In the genomic region with DNA sequence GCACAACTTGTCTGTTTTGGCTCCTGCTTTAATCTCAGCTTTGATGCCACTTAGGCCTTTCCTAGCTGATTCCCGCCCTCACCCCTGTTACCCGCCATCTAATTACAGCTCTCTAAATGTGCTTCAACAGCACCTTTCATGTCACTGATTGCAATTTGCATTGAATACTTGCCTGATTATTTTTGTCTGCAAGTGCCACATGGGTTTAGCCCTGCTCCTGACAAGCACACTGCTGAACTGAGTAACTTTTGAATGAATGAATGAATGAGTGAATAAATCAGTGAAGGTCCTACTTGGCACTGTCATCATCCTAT, we compare ENCODE assay signal across 8 cellular contexts. TPM values are rescaled to one million over a fixed set of nuclear protein-coding genes. Genes with fewer than 3 reads are reported as not detected.
DNase-seq lines count a peak whose midpoint lies in the region; ATAC-seq and TF ChIP-seq lines count a peak whose summit lies in the region.

No MANE protein-coding gene starts in this region.

- in situ Hi-C loops in IMR-90 (cut with MboI; ENCODE audit: low sequenced_read_pairs) (no loop called here), GM13977 (cut with MboI; ENCODE audit: low pct_unique_long_range_greater_than_20kb, low sequenced_read_pairs, unreplicated experiment) (no loop called here)

- H3K9me3 ChIP-seq in CD8-positive, alpha-beta memory T cell (ENCODE audit: low read length) = no peaks in the 10 kb centered on the region
- no peaks in the 10 kb centered on the region for H3K9me3 ChIP-seq in IMR-90 (ENCODE audit: control insufficient read depth, insufficient read depth, low read length)

- H4K5ac ChIP-seq in IMR-90 (ENCODE audit: low read depth, low read length) = no peak overlapping the region

- no peak overlapping the region for H3K14ac ChIP-seq in IMR-90 (replicated peaks; ENCODE audit: low read depth, low read length)

- H3K79me1 ChIP-seq in IMR-90 (ENCODE audit: low read depth in 1 of 2, low read length in 2 of 2) = peaks cover 8 to 31% of the 10 kb centered on the region in 2 experiments; a peak in 3 of 4 replicates

- TF ChIP-seq POLR2A in IMR-90 (IDR thresholded peaks at IDR 0.05; ENCODE audit: low read depth, low read length) = no peak

- H3K36me3 Mint-ChIP-seq in CD8-positive, alpha-beta memory T cell = peaks cover 0 to 3% (median 0%) of the 10 kb centered on the region in 3 donors
- peaks cover 3% of the 10 kb centered on the region for H3K36me3 Mint-ChIP-seq in chondrocyte (ENCODE audit: low read depth)
- H3K36me3 Mint-ChIP-seq in natural killer cell treated with Interleukin-12 subunit alpha and Interleukin-12 subunit beta and Interleukin-15 and Interleukin-18, amount 100 ng/mL, for 72 hours = no peaks in the 10 kb centered on the region

- H3K4me2 ChIP-seq in IMR-90 (ENCODE audit: low read depth, low read length) = peak overlapping the region; percentile 68

- H3K27me3 Mint-ChIP-seq in CD8-positive, alpha-beta memory T cell = peaks cover 10 to 35% of the 10 kb centered on the region in 2 donors
- no peaks in the 10 kb centered on the region for H3K27me3 Mint-ChIP-seq in chondrocyte (ENCODE audit: low read depth)
- peaks cover 0 to 2% of the 10 kb centered on the region in 2 donors for H3K27me3 Mint-ChIP-seq in natural killer cell treated with Interleukin-12 subunit alpha and Interleukin-12 subunit beta and Interleukin-15 and Interleukin-18, amount 100 ng/mL, for 72 hours

- no peak overlapping the region for H3K56ac ChIP-seq in IMR-90 (ENCODE audit: extremely low read depth, insufficient read depth, low read length)

- H3K27me3 ChIP-seq in CD8-positive, alpha-beta memory T cell (ENCODE audit: insufficient read depth, low read length, poor library complexity, severe bottlenecking) = no peaks in the 10 kb centered on the region
- H3K27me3 ChIP-seq in IMR-90 (ENCODE audit: control insufficient read depth, insufficient read depth, low read length) = no peaks in the 10 kb centered on the region

- H3K9me3 Mint-ChIP-seq in CD8-positive, alpha-beta memory T cell = no peaks in the 10 kb centered on the region
- H3K9me3 Mint-ChIP-seq in chondrocyte (ENCODE audit: low read depth) = no peaks in the 10 kb centered on the region
- no peaks in the 10 kb centered on the region for H3K9me3 Mint-ChIP-seq in natural killer cell treated with Interleukin-12 subunit alpha and Interleukin-12 subunit beta and Interleukin-15 and Interleukin-18, amount 100 ng/mL, for 72 hours

- peak overlapping the region; percentile 77 for H4K91ac ChIP-seq in IMR-90 (ENCODE audit: insufficient read depth, low read depth, low read length)

- intact Hi-C loops in IMR-90 (cut with micrococcal nuclease) = loop anchor here (2.0 kb wide), 3 partner anchors 31 to 75 kb away; no protein-coding TSS in a partner anchor

- no peak overlapping the region for H2BK20ac ChIP-seq in IMR-90 (ENCODE audit: low read depth, low read length)

- H2BK15ac ChIP-seq in IMR-90 (ENCODE audit: low read depth, low read length) = peak overlapping the region; percentile 33; the same call in 2 of the 3 replicates

- no peak overlapping the region for H3K9ac ChIP-seq in IMR-90 (ENCODE audit: low read depth, low read length)

- POLR2A ChIA-PET in CD8-positive, alpha-beta memory T cell (lab: Charles Lee) = interaction anchor here (0.7 kb wide), 1 partner anchor 67 kb away, joined by 3 read pairs; no protein-coding TSS in a partner anchor
- POLR2A ChIA-PET in IMR-90 (lab: Charles Lee; ENCODE audit: unreplicated experiment) = no interaction called here

- peak overlapping the region; percentile 91 for H2AFZ ChIP-seq in IMR-90 (replicated peaks; ENCODE audit: low read length, poor library complexity)

- H2BK5ac ChIP-seq in IMR-90 (ENCODE audit: low read depth, low read length, poor library complexity, severe bottlenecking) = no peak overlapping the region

- H3K18ac ChIP-seq in IMR-90 (ENCODE audit: low read depth, low read length) = no peak overlapping the region

- CTCF ChIA-PET in CD8-positive, alpha-beta memory T cell (lab: Charles Lee) = interaction anchor here (1.5 to 8.9 kb wide), 3 partner anchors 32 to 123 kb away, joined by 5 to 109 read pairs (median 10); no protein-coding TSS in a partner anchor
- CTCF ChIA-PET in IMR-90 (lab: Yijun Ruan, JAX) = no interaction called here

- peaks cover 16 to 22% (median 19%) of the 10 kb centered on the region in 3 donors for H3K4me1 Mint-ChIP-seq in CD8-positive, alpha-beta memory T cell
- peaks cover 36% of the 10 kb centered on the region for H3K4me1 Mint-ChIP-seq in chondrocyte (ENCODE audit: low read depth)
- H3K4me1 Mint-ChIP-seq in natural killer cell treated with Interleukin-12 subunit alpha and Interleukin-12 subunit beta and Interleukin-15 and Interleukin-18, amount 100 ng/mL, for 72 hours (ENCODE audit: low read depth in 2 of 2) = peaks cover 19 to 24% of the 10 kb centered on the region in 2 donors

- H4K20me1 ChIP-seq in IMR-90 (ENCODE audit: insufficient read depth, low read length) = no peaks in the 10 kb centered on the region

- no peaks in the 10 kb centered on the region for H3K36me3 ChIP-seq in CD8-positive, alpha-beta memory T cell (ENCODE audit: insufficient read depth, low read length)
- peaks cover 4% of the 10 kb centered on the region for H3K36me3 ChIP-seq in IMR-90 (ENCODE audit: control insufficient read depth, insufficient read depth, low read length)

- dilution Hi-C loops in IMR-90 (cut with HindIII; ENCODE audit: low sequenced_read_pairs, unreplicated experiment) = no loop called here

- no peaks in the 10 kb centered on the region; the same call in 1 of the 2 replicates for H3K9me1 ChIP-seq in IMR-90 (ENCODE audit: insufficient read depth, low read length)

- peak overlapping the region; percentile 55 to 85 (median 76) for H3K4me3 Mint-ChIP-seq in CD8-positive, alpha-beta memory T cell
- H3K4me3 Mint-ChIP-seq in chondrocyte (ENCODE audit: unreplicated experiment) = peak overlapping the region; percentile 81
- peak overlapping the region; percentile 81 for H3K4me3 Mint-ChIP-seq in natural killer cell treated with Interleukin-12 subunit alpha and Interleukin-12 subunit beta and Interleukin-15 and Interleukin-18, amount 100 ng/mL, for 72 hours

- peaks cover 17% of the 10 kb centered on the region for H3K4me1 ChIP-seq in CD8-positive, alpha-beta memory T cell (ENCODE audit: insufficient read depth, low read length)
- peaks cover 2% of the 10 kb centered on the region; the same call in 1 of the 2 replicates for H3K4me1 ChIP-seq in IMR-90 (ENCODE audit: control insufficient read depth, insufficient read depth, low read length)

- peak overlapping the region; percentile 81; the same call in 1 of the 2 replicates for H2AK5ac ChIP-seq in IMR-90 (ENCODE audit: low read depth, low read length)

- no peak for TF ChIP-seq RAD21 in IMR-90 (IDR thresholded peaks at IDR 0.05; ENCODE audit: low read length)

- peak overlapping the region; percentile 0 for H2AK9ac ChIP-seq in IMR-90 (replicated peaks; ENCODE audit: low read depth, low read length, poor library complexity)

- no TSS peak for BruUV-seq in IMR-90 (replicated peaks; lab: Mats Ljungman, UMichigan)

- WGBS in IMR-90 (ENCODE audit: extremely low coverage in 2 of 2, insufficient read length in 1 of 2), 2 experiments = no CpG with 5 or more reads among the region's 2 CpGs

- peak overlapping the region; percentile 71 for H3K4ac ChIP-seq in IMR-90 (ENCODE audit: low read depth, low read length)

- DNase-seq in CD8-positive, alpha-beta memory T cell = peak in 1 of 5 donors; percentile 1
- DNase-seq in IMR-90 = no peak
- DNase-seq in chondrocyte (ENCODE audit: low spot score) = no peak
- no peak for DNase-seq in natural killer cell treated with Interleukin-12 subunit alpha and Interleukin-12 subunit beta and Interleukin-15 and Interleukin-18, amount 100 ng/mL, for 72 hours (ENCODE audit: low spot score)
- DNase-seq in DMS114 treated with DMSO at 0.1 percent for 48 hours (lab: John Stamatoyannopoulos, UW; ENCODE audit: unreplicated experiment) = no peak
- no peak for DNase-seq in GM13977 (ENCODE audit: low spot score)
- DNase-seq in activated CD4-positive, CD25-positive, alpha-beta regulatory T cell treated with anti-CD3 and anti-CD28 coated beads, Interleukin-2, amount 50 U/mL, for 72 hours = no peak

- peak overlapping the region in 5 of 8 donors; percentile 2 to 79 (median 52) for H3K27ac Mint-ChIP-seq in CD8-positive, alpha-beta memory T cell
- peak overlapping the region; percentile 81 for H3K27ac Mint-ChIP-seq in chondrocyte (ENCODE audit: unreplicated experiment)
- H3K27ac Mint-ChIP-seq in natural killer cell treated with Interleukin-12 subunit alpha and Interleukin-12 subunit beta and Interleukin-15 and Interleukin-18, amount 100 ng/mL, for 72 hours = peak overlapping the region; percentile 34 to 76

- peak overlapping the region; percentile 55 for H3K4me3 ChIP-seq in CD8-positive, alpha-beta memory T cell (ENCODE audit: low read length)
- H3K4me3 ChIP-seq in IMR-90 (ENCODE audit: insufficient read depth, low read depth, low read length) = peak overlapping the region; percentile 98; the same call in 1 of the 2 replicates

- peak overlapping the region; percentile 48 for H3K23ac ChIP-seq in IMR-90 (ENCODE audit: low read depth, low read length)

- ATAC-seq in IMR-90 (ENCODE audit: low read depth) (no peak), HG03095 (IDR thresholded peaks at IDR 0.05; ENCODE audit: unreplicated experiment) (no peak)
- no peak for ATAC-seq in natural killer cell treated with Interleukin-12 subunit alpha and Interleukin-12 subunit beta and Interleukin-15 and Interleukin-18, amount 100 ng/mL, for 72 hours

- TF ChIP-seq CTCF in IMR-90 (conservative IDR thresholded peaks at IDR 0.05; ENCODE audit: low read depth, low read length) (no peak), chondrocyte (IDR thresholded peaks at IDR 0.05) (no peak), GM13977 (IDR thresholded peaks at IDR 0.05; ENCODE audit: extremely low read depth, insufficient read depth, missing control alignments) (no peak)

- peak overlapping the region; percentile 86 to 91; a peak in 3 of 4 replicates for H4K8ac ChIP-seq in IMR-90 (ENCODE audit: low read depth in 2 of 2, low read length in 2 of 2)

- H3K27ac ChIP-seq in CD8-positive, alpha-beta memory T cell (ENCODE audit: low read depth, low read length) = no peak overlapping the region
- H3K27ac ChIP-seq in IMR-90 (ENCODE audit: insufficient read depth, low read length) = no peak overlapping the region; the same call in 1 of the 2 replicates

- peak overlapping the region; percentile 82; the same call in 1 of the 2 replicates for H2BK120ac ChIP-seq in IMR-90 (ENCODE audit: low read depth, low read length)

RNA-seq across cellular contexts. Expression of a gene that starts 0.6 kb away (rescaled TPM):
- 1 to 10 TPM; 4.1 to 4.8 TPM for total RNA-seq in CD8-positive, alpha-beta memory T cell
- polyA plus RNA-seq in CD8-positive, alpha-beta memory T cell = 3.3 TPM
- 27.8 and 30.0 TPM in 2 replicates for total RNA-seq in IMR-90 (2012; rRNA removed)
- 20.1 and 21.1 TPM in 2 replicates for polyA plus RNA-seq in IMR-90 (2012; rRNA removed)
- polyA plus RNA-seq in IMR-90 (2012; cell fraction: cytosol; rRNA removed) = 8.5 and 14.8 TPM in 2 replicates
- polyA plus RNA-seq in IMR-90 (2012; cell fraction: nucleus; rRNA removed; ENCODE audit: low replicate concordance) = 34.3 and 36.6 TPM in 2 replicates
- 32.2 to 39.3 TPM (median 33.3 TPM) in 3 replicates for total RNA-seq in chondrocyte
- 10 to 100 TPM; 11.5 to 14.9 TPM for total RNA-seq in natural killer cell treated with Interleukin-12 subunit alpha and Interleukin-12 subunit beta and Interleukin-15 and Interleukin-18, amount 100 ng/mL, for 72 hours

RNA-seq across cellular contexts. Expression of a gene that starts 56.1 kb away (rescaled TPM):
- not detected for total RNA-seq in CD8-positive, alpha-beta memory T cell
- polyA plus RNA-seq in CD8-positive, alpha-beta memory T cell = not detected
- total RNA-seq in IMR-90 (2012; rRNA removed) (under 0.01 TPM in 2 replicates), chondrocyte (not detected in 3 replicates)
- 0.03 TPM in 1 of 2 replicates, not detected in the other for polyA plus RNA-seq in IMR-90 (2012; rRNA removed)
- under 0.01 and 0.01 TPM in 2 replicates for polyA plus RNA-seq in IMR-90 (2012; cell fraction: cytosol; rRNA removed)
- polyA plus RNA-seq in IMR-90 (2012; cell fraction: nucleus; rRNA removed; ENCODE audit: low replicate concordance) = 0.01 and 0.05 TPM in 2 replicates
- not detected for total RNA-seq in natural killer cell treated with Interleukin-12 subunit alpha and Interleukin-12 subunit beta and Interleukin-15 and Interleukin-18, amount 100 ng/mL, for 72 hours
